In the genomic region with DNA sequence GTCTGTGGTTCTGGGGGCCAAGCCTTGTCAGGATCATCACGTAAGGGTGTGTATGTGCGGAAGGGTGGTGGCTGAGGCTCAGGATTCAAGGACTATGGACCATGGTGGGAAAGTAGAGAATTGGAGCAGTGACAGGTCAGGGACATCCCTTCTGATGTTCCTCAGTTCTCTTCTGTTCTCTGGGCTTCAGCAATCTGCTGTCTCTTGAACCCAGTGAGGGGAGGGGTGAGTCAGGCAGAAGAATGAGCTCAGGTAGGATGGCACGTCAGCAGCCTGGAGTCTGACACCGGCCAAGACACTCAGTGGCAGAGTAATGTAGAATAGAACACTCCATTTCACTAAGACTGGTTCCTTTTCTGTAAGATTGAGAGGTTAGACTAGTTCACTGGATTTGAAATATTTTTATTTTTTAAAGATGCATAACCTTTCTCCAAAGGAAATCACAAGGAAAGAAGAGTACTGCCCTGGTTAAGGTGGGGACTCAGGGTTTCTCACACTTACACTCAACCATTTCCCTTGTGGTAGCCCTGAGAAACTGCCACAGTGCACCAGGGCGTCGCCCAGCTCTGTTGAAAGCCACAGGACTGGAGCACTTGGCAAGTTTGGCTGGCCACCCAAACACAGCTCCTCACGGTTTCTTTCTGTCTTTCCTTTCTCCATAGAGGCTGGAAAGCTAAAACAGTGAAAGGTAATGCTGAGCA, we compare ENCODE assay signal across 1 cellular context.
TF ChIP-seq lines count a peak whose summit lies in the region.

No MANE protein-coding gene starts in this region.

TF ChIP-seq in K562, 482 proteins besides CTCF, POLR2A, EP300 and RAD21 (continued from another document):
- TF ChIP-seq, protein P1, sequence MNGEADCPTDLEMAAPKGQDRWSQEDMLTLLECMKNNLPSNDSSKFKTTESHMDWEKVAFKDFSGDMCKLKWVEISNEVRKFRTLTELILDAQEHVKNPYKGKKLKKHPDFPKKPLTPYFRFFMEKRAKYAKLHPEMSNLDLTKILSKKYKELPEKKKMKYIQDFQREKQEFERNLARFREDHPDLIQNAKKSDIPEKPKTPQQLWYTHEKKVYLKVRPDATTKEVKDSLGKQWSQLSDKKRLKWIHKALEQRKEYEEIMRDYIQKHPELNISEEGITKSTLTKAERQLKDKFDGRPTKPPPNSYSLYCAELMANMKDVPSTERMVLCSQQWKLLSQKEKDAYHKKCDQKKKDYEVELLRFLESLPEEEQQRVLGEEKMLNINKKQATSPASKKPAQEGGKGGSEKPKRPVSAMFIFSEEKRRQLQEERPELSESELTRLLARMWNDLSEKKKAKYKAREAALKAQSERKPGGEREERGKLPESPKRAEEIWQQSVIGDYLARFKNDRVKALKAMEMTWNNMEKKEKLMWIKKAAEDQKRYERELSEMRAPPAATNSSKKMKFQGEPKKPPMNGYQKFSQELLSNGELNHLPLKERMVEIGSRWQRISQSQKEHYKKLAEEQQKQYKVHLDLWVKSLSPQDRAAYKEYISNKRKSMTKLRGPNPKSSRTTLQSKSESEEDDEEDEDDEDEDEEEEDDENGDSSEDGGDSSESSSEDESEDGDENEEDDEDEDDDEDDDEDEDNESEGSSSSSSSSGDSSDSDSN (IDR thresholded peaks at IDR 0.05; ENCODE audit: borderline replicate concordance in 1 of 2, low read depth in 2 of 2, low read length in 2 of 2), result no peak
- TF ChIP-seq SMAD3 (CRISPR knock-in tag; conservative IDR thresholded peaks at IDR 0.05), result no peak
- no peak for TF ChIP-seq NCOA2 (IDR thresholded peaks at IDR 0.05; ENCODE audit: partially characterized antibody in 2 of 2)
- TF ChIP-seq, protein P2, sequence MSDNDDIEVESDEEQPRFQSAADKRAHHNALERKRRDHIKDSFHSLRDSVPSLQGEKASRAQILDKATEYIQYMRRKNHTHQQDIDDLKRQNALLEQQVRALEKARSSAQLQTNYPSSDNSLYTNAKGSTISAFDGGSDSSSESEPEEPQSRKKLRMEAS (CRISPR knock-in tag; IDR thresholded peaks at IDR 0.05), result no peak
- TF ChIP-seq BACH1 (tag; IDR thresholded peaks at IDR 0.05), result no peak
- no peak for TF ChIP-seq ZNF184 (CRISPR knock-in tag; IDR thresholded peaks at IDR 0.05)
- TF ChIP-seq SAFB2 (IDR thresholded peaks at IDR 0.05; ENCODE audit: borderline replicate concordance, low read depth, low read length, severe bottlenecking), result no peak
- no peak for TF ChIP-seq RFX7 (CRISPR knock-in tag; IDR thresholded peaks at IDR 0.05)
- TF ChIP-seq, protein P3, sequence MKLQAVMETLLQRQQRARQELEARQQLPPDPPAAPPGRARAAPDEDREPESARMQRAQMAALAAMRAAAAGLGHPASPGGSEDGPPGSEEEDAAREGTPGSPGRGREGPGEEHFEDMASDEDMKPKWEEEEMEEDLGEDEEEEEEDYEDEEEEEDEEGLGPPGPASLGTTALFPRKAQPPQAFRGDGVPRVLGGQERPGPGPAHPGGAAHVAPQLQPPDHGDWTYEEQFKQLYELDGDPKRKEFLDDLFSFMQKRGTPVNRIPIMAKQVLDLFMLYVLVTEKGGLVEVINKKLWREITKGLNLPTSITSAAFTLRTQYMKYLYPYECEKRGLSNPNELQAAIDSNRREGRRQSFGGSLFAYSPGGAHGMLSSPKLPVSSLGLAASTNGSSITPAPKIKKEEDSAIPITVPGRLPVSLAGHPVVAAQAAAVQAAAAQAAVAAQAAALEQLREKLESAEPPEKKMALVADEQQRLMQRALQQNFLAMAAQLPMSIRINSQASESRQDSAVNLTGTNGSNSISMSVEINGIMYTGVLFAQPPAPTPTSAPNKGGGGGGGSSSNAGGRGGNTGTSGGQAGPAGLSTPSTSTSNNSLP (IDR thresholded peaks at IDR 0.05; ENCODE audit: borderline replicate concordance, low read depth, low read length), result no peak
